In the genomic region with DNA sequence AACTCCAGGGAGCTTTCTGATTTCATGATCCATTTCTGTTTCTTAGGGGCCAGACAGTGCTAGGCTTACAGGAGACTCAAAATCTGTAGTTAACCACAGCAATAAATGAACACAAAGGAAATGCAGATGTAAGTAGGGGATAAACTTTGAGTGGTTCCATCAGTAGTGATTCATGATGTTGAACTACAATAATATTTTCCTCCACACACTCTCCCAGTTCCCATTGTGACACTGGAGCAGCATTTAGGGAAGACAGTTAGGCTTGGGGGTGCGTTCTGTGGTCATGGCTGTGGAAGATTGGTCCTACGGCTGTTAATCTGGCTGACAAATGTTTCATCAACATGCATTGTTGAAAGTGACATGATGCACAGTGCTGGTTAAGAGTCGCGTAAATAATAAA, we compare ENCODE assay signal across 14 cellular contexts.
DNase-seq lines count a peak whose midpoint lies in the region; ATAC-seq and TF ChIP-seq lines count a peak whose summit lies in the region.
"Had no signal": no experiment of that assay in that cellular context is flagged by ENCODE, and none has a peak within 500 bp of the region (broad histone marks: within the 10 kb centered on the region; RNA-seq: fewer than 3 reads in every experiment).

No MANE protein-coding gene starts in this region.

- no peak for ATAC-seq in GM18505 (IDR thresholded peaks at IDR 0.05; ENCODE audit: unreplicated experiment)
- ATAC-seq in activated CD8-positive, alpha-beta memory T cell treated with anti-CD3 and anti-CD28 coated beads, Interleukin-2, amount 10 ng/mL, durations not matched to agents 7 days and 5 days, result no peak
- ATAC-seq: stimulated activated naive CD8-positive, alpha-beta T cell treated with anti-CD3 and anti-CD28 coated beads, Interleukin-15, Interleukin-2, amounts not matched to agents 100 U/mL and 50 U/mL, for 24 hours had no signal

- peaks cover 25% of the 10 kb centered on the region for H3K27me3 Mint-ChIP-seq in activated CD8-positive, alpha-beta memory T cell treated with anti-CD3 and anti-CD28 coated beads, Interleukin-2, amount 10 ng/mL, durations not matched to agents 7 days and 5 days

- H3K9me3 Mint-ChIP-seq in activated CD8-positive, alpha-beta memory T cell treated with anti-CD3 and anti-CD28 coated beads, Interleukin-2, amount 10 ng/mL, durations not matched to agents 7 days and 5 days (ENCODE audit: low read depth), result no peaks in the 10 kb centered on the region

- H3K4me1 ChIP-seq in SJSA1 (replicated peaks) (peaks cover 61% of the 10 kb centered on the region), skeletal muscle satellite cell (ENCODE audit: control insufficient read depth, insufficient read depth, low read length) (peaks cover 79% of the 10 kb centered on the region)

- peak overlapping the region; percentile 82; the same call in 1 of the 2 replicates for H3K27ac ChIP-seq in SJSA1

- H3K4me3 Mint-ChIP-seq in activated CD8-positive, alpha-beta memory T cell treated with anti-CD3 and anti-CD28 coated beads, Interleukin-2, amount 10 ng/mL, durations not matched to agents 7 days and 5 days, result no peak overlapping the region

- DNase-seq in GM04504 (ENCODE audit: low read depth), result peak; percentile 56
- peak in 1 of 2 experiments; percentile 66 for DNase-seq in SJSA1 (ENCODE audit: low read depth in 1 of 2, low spot score in 2 of 2)
- peak; percentile 65 for DNase-seq in fibroblast of peridontal ligament (ENCODE audit: extremely low read depth)
- DNase-seq in NCI-H2107 treated with DMSO at 0.1 percent for 48 hours (lab: John Stamatoyannopoulos, UW; ENCODE audit: unreplicated experiment), result no peak
- DNase-seq in activated CD8-positive, alpha-beta memory T cell treated with anti-CD3 and anti-CD28 coated beads, Interleukin-2, amount 10 ng/mL, durations not matched to agents 7 days and 5 days, result no peak
- DNase-seq: activated CD4-positive, alpha-beta T cell treated with anti-CD3 and anti-CD28 coated beads, Interleukin-2, amount 50 U/mL, for 1 hour; activated gamma-delta T cell; esophagus squamous epithelium; NCI-H1092; NCI-H524; SIG-M5; stimulated activated naive CD8-positive, alpha-beta T cell treated with anti-CD3 and anti-CD28 coated beads, Interleukin-15, Interleukin-2, amounts not matched to agents 100 U/mL and 50 U/mL, for 24 hours had no signal

- no peaks in the 10 kb centered on the region for H3K27me3 ChIP-seq in SJSA1 (replicated peaks)
- no peaks in the 10 kb centered on the region for H3K27me3 ChIP-seq in skeletal muscle satellite cell (ENCODE audit: control insufficient read depth, insufficient read depth, low read length)

- H3K27ac Mint-ChIP-seq in activated CD8-positive, alpha-beta memory T cell treated with anti-CD3 and anti-CD28 coated beads, Interleukin-2, amount 10 ng/mL, durations not matched to agents 7 days and 5 days, result no peak overlapping the region

- H3K36me3 ChIP-seq in SJSA1, result no peaks in the 10 kb centered on the region
- H3K36me3 ChIP-seq in skeletal muscle satellite cell (ENCODE audit: insufficient read depth, low read length), result peaks cover 20% of the 10 kb centered on the region
- H3K36me3 ChIP-seq: esophagus squamous epithelium had no signal

- H3K9me3 ChIP-seq in SJSA1 (replicated peaks) (no peaks in the 10 kb centered on the region), skeletal muscle satellite cell (replicated peaks; ENCODE audit: low read length) (no peaks in the 10 kb centered on the region)
- H3K9me3 ChIP-seq: esophagus squamous epithelium had no signal

- H3K9ac ChIP-seq in skeletal muscle satellite cell (ENCODE audit: low read depth, low read length), result peak overlapping the region; percentile 79

- H3K36me3 Mint-ChIP-seq in activated CD8-positive, alpha-beta memory T cell treated with anti-CD3 and anti-CD28 coated beads, Interleukin-2, amount 10 ng/mL, durations not matched to agents 7 days and 5 days, result no peaks in the 10 kb centered on the region

- H3K4me3 ChIP-seq in SJSA1 (no peak overlapping the region), skeletal muscle satellite cell (ENCODE audit: low read length) (peak overlapping the region; percentile 43)
- H3K4me3 ChIP-seq: esophagus squamous epithelium had no signal

- peak overlapping the region; percentile 71 for H3K4me2 ChIP-seq in skeletal muscle satellite cell (ENCODE audit: low read length)

- no peak for TF ChIP-seq POLR2A in GM18505 (IDR thresholded peaks at IDR 0.05; ENCODE audit: borderline replicate concordance, extremely low read depth, insufficient read depth, insufficient read length)

- CTCF ChIA-PET in activated CD8-positive, alpha-beta memory T cell treated with anti-CD3 and anti-CD28 coated beads, Interleukin-2, amount 10 ng/mL, durations not matched to agents 7 days and 5 days (lab: Charles Lee), result no interaction called here

- H3K4me1 Mint-ChIP-seq in activated CD8-positive, alpha-beta memory T cell treated with anti-CD3 and anti-CD28 coated beads, Interleukin-2, amount 10 ng/mL, durations not matched to agents 7 days and 5 days, result no peaks in the 10 kb centered on the region

Comparison
In these comparisons a context has a peak if more than half of its experiments do, and no peak if none do; other contexts are left out.
1. DNase-seq: peak in GM04504 (single experiment) and fibroblast of peridontal ligament (single experiment); none in NCI-H2107 treated with DMSO at 0.1 percent for 48 hours (single experiment) and activated CD8-positive, alpha-beta memory T cell treated with anti-CD3 and anti-CD28 coated beads, Interleukin-2, amount 10 ng/mL, durations not matched to agents 7 days and 5 days (single experiment).